ENCODE assay signal across 1 cellular context in genomic region chr20:59031326-59032022, GRCh38.
TF ChIP-seq lines count a peak whose summit lies in the region.

No MANE protein-coding gene starts in this region.

TF ChIP-seq in K562, 482 proteins besides CTCF, POLR2A, EP300 and RAD21 (continued from another document):
- TF ChIP-seq ZNF407 (IDR thresholded peaks at IDR 0.05; ENCODE audit: low read depth) (no peak), MTF1 (CRISPR knock-in tag; IDR thresholded peaks at IDR 0.05; ENCODE audit: borderline replicate concordance) (0 out of 2 replicates have a peak, but pooled peaks have one; percentile 83), DEAF1 (CRISPR knock-in tag; IDR thresholded peaks at IDR 0.05) (no peak), MED1 (CRISPR knock-in tag; IDR thresholded peaks at IDR 0.05; ENCODE audit: borderline replicate concordance) (0 out of 2 replicates have a peak, but pooled peaks have one; percentile 24), ZFP1 (CRISPR knock-in tag; IDR thresholded peaks at IDR 0.05) (0 out of 2 replicates have a peak, but pooled peaks have one; percentile 72), YY1 (IDR thresholded peaks at IDR 0.05; ENCODE audit: borderline replicate concordance in 1 of 3, control insufficient read depth in 1 of 3, extremely low read depth in 1 of 3, insufficient read depth in 3 of 3, insufficient read length in 1 of 3, insufficient replicate concordance in 2 of 3, low read depth in 1 of 3, low read length in 2 of 3) (peak in 1 of 3 experiments; percentile 59)
TF ChIP-seq in K562: peak in this region for 25.
